8 cellular contexts compared by ENCODE assay signal in the genomic region with DNA sequence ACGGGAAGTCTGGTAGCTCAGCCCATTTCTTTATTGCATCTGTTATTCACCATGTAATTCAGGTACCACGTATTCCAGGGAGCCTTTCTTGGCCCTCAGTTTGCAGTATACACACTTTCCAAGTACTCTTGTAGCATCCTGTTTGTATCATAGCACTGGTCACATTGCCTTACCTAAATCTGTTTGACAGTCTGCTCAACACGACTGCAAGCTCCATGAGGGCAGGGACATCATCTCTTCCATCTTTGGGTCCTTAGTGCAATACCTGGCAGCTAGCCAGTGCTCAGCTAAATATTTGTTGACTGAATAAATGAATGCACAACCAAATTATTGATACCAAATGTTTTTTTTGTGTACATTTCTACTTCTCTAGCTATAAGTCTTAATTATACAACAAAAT. TPM values are rescaled to one million over a fixed set of nuclear protein-coding genes. Genes with fewer than 3 reads are reported as not detected.
"Had no signal": no experiment of that assay in that cellular context is flagged by ENCODE, and none has a peak within 500 bp of the region (broad histone marks: within the 10 kb centered on the region; RNA-seq: fewer than 3 reads in every experiment).

No MANE protein-coding gene starts in this region.

- DNase-seq: GM23248, GOT3, H9, HCEC 1CT, IMR-90 had no signal

- H3K27ac Mint-ChIP-seq: H9 had no signal

- H3K9ac ChIP-seq: GM23248 had no signal

- H3K4me3 Mint-ChIP-seq: H9 had no signal

- H3K9me3 Mint-ChIP-seq: H9 had no signal

- H3K4me3 ChIP-seq: GM23248 had no signal

- FAIRE-seq: H54, HTR-8/SVneo had no signal

- H2AFZ ChIP-seq: GM23248 had no signal

- H3K4me1 Mint-ChIP-seq: H9 had no signal

- H3K27ac ChIP-seq: GM23248 had no signal

RNA-seq across cellular contexts. Expression of a gene that starts 11.2 kb away (rescaled TPM):
- total RNA-seq: H9, HT-29 had no signal

RNA-seq across cellular contexts. Expression of a gene that starts 33.0 kb away (rescaled TPM):
- total RNA-seq: GM23248, H9, HT-29 had no signal
